8 cellular contexts compared by ENCODE assay signal in genomic region chr2:131672471-131673399, GRCh38.
A peak's percentile ranks its signal among the peaks of the same experiment; 100 is the strongest.
DNase-seq lines count a peak whose midpoint lies in the region; ATAC-seq lines count a peak whose summit lies in the region.
"Not testable (repeated sequence)": the region's sequence is repeated elsewhere in the genome, so short reads cannot be mapped to it uniquely, and the experiment has no call there.

No MANE protein-coding gene starts in this region.

- H3K36me3 ChIP-seq in HUES6 (ENCODE audit: control insufficient read depth, insufficient read depth, low read length); NT2/D1 (ENCODE audit: insufficient read depth, insufficient read length, low read length); mucosa of rectum (ENCODE audit: control insufficient read depth in 2 of 2, insufficient read depth in 2 of 2, low read length in 2 of 2): not testable (repeated sequence)

- H3K27ac ChIP-seq in HUES6 (ENCODE audit: low read depth, low read length); mucosa of rectum (ENCODE audit: low read depth in 2 of 2, low read length in 2 of 2): not testable (repeated sequence)

- H3K4me3 ChIP-seq in HUES6 (ENCODE audit: low read depth, low read length) (peak overlapping the region; percentile 68), NT2/D1 (ENCODE audit: insufficient read length, low read depth) (peak overlapping the region; percentile 61), mucosa of rectum (ENCODE audit: low read length in 2 of 2) (peak overlapping the region; percentile 31 to 60)

- not testable (repeated sequence) for H3K9me3 Mint-ChIP-seq in stimulated activated naive B cell treated with anti-CD40 and anti-IgM and Interleukin-4, amounts not matched to agents 10 μg/mL and 1 μg/mL and 100 μg/mL, for 72 hours

- not testable (repeated sequence) for H3K27ac Mint-ChIP-seq in stimulated activated naive B cell treated with anti-CD40 and anti-IgM and Interleukin-4, amounts not matched to agents 10 μg/mL and 1 μg/mL and 100 μg/mL, for 72 hours

- H3K4me3 Mint-ChIP-seq in stimulated activated naive B cell treated with anti-CD40 and anti-IgM and Interleukin-4, amounts not matched to agents 10 μg/mL and 1 μg/mL and 100 μg/mL, for 72 hours, result peak overlapping the region; percentile 41 to 82

- H3K27me3 ChIP-seq in HUES6 (ENCODE audit: control insufficient read depth, insufficient read depth, low read length) (peaks cover 43% of the 10 kb centered on the region), NT2/D1 (ENCODE audit: insufficient read depth, insufficient read length) (peaks cover 30% of the 10 kb centered on the region)
- H3K27me3 ChIP-seq in mucosa of rectum (ENCODE audit: control insufficient read depth in 2 of 2, insufficient read depth in 2 of 2, low read length in 2 of 2), result not testable (repeated sequence)

- peak; percentile 84 for ATAC-seq in GM21786 (IDR thresholded peaks at IDR 0.05; ENCODE audit: unreplicated experiment)
- peak; percentile 96 for ATAC-seq in esophagus mucosa
- peak; percentile 89 for ATAC-seq in stimulated activated naive B cell treated with anti-CD40 and anti-IgM and Interleukin-4, amounts not matched to agents 10 μg/mL and 1 μg/mL and 100 μg/mL, for 72 hours (replicated peaks)

- H3K9me3 ChIP-seq in HUES6 (ENCODE audit: control insufficient read depth, insufficient read depth, low read depth, low read length), result peaks cover 10% of the 10 kb centered on the region
- peaks cover 17% of the 10 kb centered on the region; the same call in 1 of the 2 replicates for H3K9me3 ChIP-seq in NT2/D1 (ENCODE audit: insufficient read depth, low read length)
- not testable (repeated sequence) for H3K9me3 ChIP-seq in mucosa of rectum (ENCODE audit: control insufficient read depth in 2 of 2, low read length in 2 of 2)

- H3K4me1 Mint-ChIP-seq in stimulated activated naive B cell treated with anti-CD40 and anti-IgM and Interleukin-4, amounts not matched to agents 10 μg/mL and 1 μg/mL and 100 μg/mL, for 72 hours, result peaks cover 5 to 34% of the 10 kb centered on the region in 2 donors

- not testable (repeated sequence) for H3K36me3 Mint-ChIP-seq in stimulated activated naive B cell treated with anti-CD40 and anti-IgM and Interleukin-4, amounts not matched to agents 10 μg/mL and 1 μg/mL and 100 μg/mL, for 72 hours

- DNase-seq in DMS79 (lab: John Stamatoyannopoulos, UW), result peak; percentile 80
- DNase-seq in NT2/D1 (ENCODE audit: low read depth, low spot score), result not testable (repeated sequence)
- DNase-seq in activated T-cell treated with anti-CD3 and anti-CD28 coated beads, Interleukin-2, amount 50 U/mL, for 1 hour, result peak; percentile 73
- peak; percentile 44 for DNase-seq in stimulated activated naive B cell treated with anti-CD40 and anti-IgM and Interleukin-4, amounts not matched to agents 10 μg/mL and 1 μg/mL and 100 μg/mL, for 72 hours

- H3K27me3 Mint-ChIP-seq in stimulated activated naive B cell treated with anti-CD40 and anti-IgM and Interleukin-4, amounts not matched to agents 10 μg/mL and 1 μg/mL and 100 μg/mL, for 72 hours, result peaks cover 20 to 25% of the 10 kb centered on the region in 2 donors

- H3K9ac ChIP-seq in HUES6 (ENCODE audit: low read length); mucosa of rectum (ENCODE audit: low read depth in 1 of 2, low read length in 2 of 2): not testable (repeated sequence)
- H3K9ac ChIP-seq in NT2/D1 (ENCODE audit: insufficient read length, low read depth), result peak overlapping the region; percentile 76

- H3K4me1 ChIP-seq in HUES6 (ENCODE audit: control insufficient read depth, insufficient read depth, low read length) (peaks cover 12% of the 10 kb centered on the region; the same call in 1 of the 2 replicates), mucosa of rectum (ENCODE audit: control insufficient read depth in 2 of 2, insufficient read depth in 2 of 2, low read length in 2 of 2) (peaks cover 0 to 13% of the 10 kb centered on the region in 2 donors)
- H3K4me1 ChIP-seq in NT2/D1 (ENCODE audit: insufficient read depth, insufficient read length), result not testable (repeated sequence)
